10 cellular contexts compared by ENCODE assay signal in the genomic region with DNA sequence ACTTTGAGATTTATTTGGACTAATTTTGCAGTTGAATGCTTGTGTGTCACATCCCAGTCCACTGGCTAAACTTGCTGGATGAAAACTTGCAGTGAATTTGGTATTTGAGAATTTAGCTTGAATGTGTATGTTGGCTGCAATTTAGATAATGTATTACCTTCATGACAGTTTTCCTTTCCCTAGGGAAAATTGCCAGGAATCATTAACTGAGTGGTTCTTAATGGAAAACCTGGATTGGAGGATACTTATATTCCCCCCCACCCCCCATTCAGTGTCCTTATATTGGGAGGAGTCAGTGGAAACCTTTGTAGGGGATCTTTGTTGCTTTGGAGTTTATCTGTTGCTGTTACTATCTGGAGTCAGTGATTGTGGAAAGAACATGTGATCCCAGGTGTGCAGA.
A peak's percentile ranks its signal among the peaks of the same experiment; 100 is the strongest.
DNase-seq lines count a peak whose midpoint lies in the region; ATAC-seq and TF ChIP-seq lines count a peak whose summit lies in the region.
"Had no signal": no experiment of that assay in that cellular context is flagged by ENCODE, and none has a peak within 500 bp of the region (broad histone marks: within the 10 kb centered on the region; RNA-seq: fewer than 3 reads in every experiment).

No MANE protein-coding gene starts in this region.

- H3K27ac Mint-ChIP-seq in activated naive CD8-positive, alpha-beta T cell = peak overlapping the region; percentile 66
- H3K27ac Mint-ChIP-seq in type B pancreatic cell = peak overlapping the region; percentile 88

- TF ChIP-seq POLR2A in lower leg skin (IDR thresholded peaks at IDR 0.05) = no peak

- ATAC-seq in right cardiac atrium (no peak), left ventricle myocardium superior (no peak), HG02610 (IDR thresholded peaks at IDR 0.05; ENCODE audit: unreplicated experiment) (no peak)

- no peaks in the 10 kb centered on the region for H3K36me3 Mint-ChIP-seq in activated naive CD8-positive, alpha-beta T cell
- peaks cover 18% of the 10 kb centered on the region for H3K36me3 Mint-ChIP-seq in type B pancreatic cell

- H3K4me3 Mint-ChIP-seq in activated naive CD8-positive, alpha-beta T cell = peak overlapping the region; percentile 93
- H3K4me3 Mint-ChIP-seq in type B pancreatic cell = peak overlapping the region; percentile 94

- no peaks in the 10 kb centered on the region for H3K4me1 ChIP-seq in right cardiac atrium (ENCODE audit: control insufficient read depth, insufficient read depth, low read length)

- H3K27me3 ChIP-seq in right cardiac atrium (ENCODE audit: control insufficient read depth, insufficient read depth) = no peaks in the 10 kb centered on the region

- H3K4me3 ChIP-seq in right cardiac atrium (ENCODE audit: low read length) (peak overlapping the region; percentile 75), lower leg skin (ENCODE audit: low read depth, poor library complexity, severe bottlenecking) (peak overlapping the region; percentile 6)

- H3K9me3 Mint-ChIP-seq in activated naive CD8-positive, alpha-beta T cell (ENCODE audit: low read depth) = no peaks in the 10 kb centered on the region
- H3K9me3 Mint-ChIP-seq in type B pancreatic cell = no peaks in the 10 kb centered on the region

- DNase-seq in right cardiac atrium (no peak), left ventricle myocardium superior (no peak), lower leg skin (ENCODE audit: low spot score in 2 of 2) (no peak), type B pancreatic cell (ENCODE audit: extremely low spot score, unreplicated experiment) (no peak), superior temporal gyrus (ENCODE audit: extremely low spot score) (no peak), DMS153 treated with DMSO at 0.1 percent for 48 hours (lab: John Stamatoyannopoulos, UW; ENCODE audit: unreplicated experiment) (no peak)
- DNase-seq: activated CD4-positive, alpha-beta T cell treated with anti-CD3 and anti-CD28 coated beads for 4 hours; EL had no signal

- H3K9me3 ChIP-seq in right cardiac atrium (ENCODE audit: control insufficient read depth, low read length) = no peaks in the 10 kb centered on the region

- intact Hi-C loops in right cardiac atrium (cut with DNase I) = no loop called here
- intact Hi-C loops in left ventricle myocardium superior (cut with micrococcal nuclease) = no loop called here
- intact Hi-C loops in lower leg skin (cut with DNase I; ENCODE audit: low total_unique reads) = no loop called here

- no peaks in the 10 kb centered on the region for H3K27me3 Mint-ChIP-seq in activated naive CD8-positive, alpha-beta T cell
- no peaks in the 10 kb centered on the region for H3K27me3 Mint-ChIP-seq in type B pancreatic cell

- peaks cover 47% of the 10 kb centered on the region for H3K4me1 Mint-ChIP-seq in activated naive CD8-positive, alpha-beta T cell (ENCODE audit: low read depth)
- H3K4me1 Mint-ChIP-seq in type B pancreatic cell (ENCODE audit: unreplicated experiment) = peaks cover 11% of the 10 kb centered on the region

- no peak overlapping the region for H3K27ac ChIP-seq in right cardiac atrium (ENCODE audit: low read length)

- TF ChIP-seq CTCF in lower leg skin (IDR thresholded peaks at IDR 0.05) (no peak), type B pancreatic cell (conservative IDR thresholded peaks at IDR 0.05) (no peak)
